15 cellular contexts compared by ENCODE assay signal in the genomic region with DNA sequence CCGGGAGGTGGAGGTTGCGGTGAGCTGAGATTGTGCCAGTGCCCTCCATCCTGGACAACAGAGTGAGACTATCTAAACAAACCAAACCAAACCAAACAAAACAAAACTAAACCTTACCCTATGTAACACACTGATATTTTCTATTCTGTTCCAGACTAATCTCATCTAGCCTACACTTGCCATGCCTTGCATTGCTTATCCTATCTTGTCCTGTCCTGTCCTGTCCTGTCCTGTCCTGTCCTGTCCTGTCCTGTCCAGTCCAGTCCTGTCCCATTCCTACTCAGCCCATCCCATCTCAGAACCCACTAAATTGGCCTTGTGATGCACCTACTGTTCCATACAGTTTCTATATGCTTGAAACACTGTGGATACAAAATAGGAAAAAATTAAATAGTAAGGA.
A peak's percentile ranks its signal among the peaks of the same experiment; 100 is the strongest.
DNase-seq lines count a peak whose midpoint lies in the region; ATAC-seq and TF ChIP-seq lines count a peak whose summit lies in the region.
"Had no signal": no experiment of that assay in that cellular context is flagged by ENCODE, and none has a peak within 500 bp of the region (broad histone marks: within the 10 kb centered on the region; RNA-seq: fewer than 3 reads in every experiment).

No MANE protein-coding gene starts in this region.

- H3K4me3 ChIP-seq in breast epithelium (no peak overlapping the region), mesenchymal stem cell (ENCODE audit: insufficient read depth in 1 of 2, low read depth in 1 of 2, low read length in 2 of 2) (no peak overlapping the region)
- H3K4me3 ChIP-seq: A549, BLaER1, HAP-1 had no signal

- no peaks in the 10 kb centered on the region for H3K27me3 Mint-ChIP-seq in MCF 10A (ENCODE audit: insufficient read depth, unreplicated experiment)
- H3K27me3 Mint-ChIP-seq: CD4-positive, alpha-beta memory T cell had no signal

- H3K14ac ChIP-seq in mesenchymal stem cell (ENCODE audit: low read length in 2 of 2): peak overlapping the region in 1 of 2 experiments; percentile 19

- H3K4ac ChIP-seq in mesenchymal stem cell (ENCODE audit: low read depth in 1 of 2, low read length in 2 of 2): no peak overlapping the region

- no peak overlapping the region for H4K91ac ChIP-seq in mesenchymal stem cell (ENCODE audit: low read length)

- no peak overlapping the region for H3K4me2 ChIP-seq in mesenchymal stem cell (ENCODE audit: low read length, poor library complexity, severe bottlenecking)
- H3K4me2 ChIP-seq: A549, BLaER1 had no signal

- H3K36me3 ChIP-seq in breast epithelium (no peaks in the 10 kb centered on the region), mesenchymal stem cell (ENCODE audit: control insufficient read depth in 1 of 2, insufficient read depth in 2 of 2, low read depth in 1 of 2, low read length in 2 of 2) (no peaks in the 10 kb centered on the region)
- H3K36me3 ChIP-seq: BLaER1, HAP-1 had no signal

- H2AK5ac ChIP-seq in mesenchymal stem cell (ENCODE audit: low read length, severe bottlenecking): no peak overlapping the region

- H3K79me1 ChIP-seq in mesenchymal stem cell (replicated peaks; ENCODE audit: low read length, poor library complexity, severe bottlenecking): no peaks in the 10 kb centered on the region

- peak overlapping the region; percentile 27 to 97 for H2BK12ac ChIP-seq in mesenchymal stem cell (ENCODE audit: low read length in 2 of 2)

- ATAC-seq in GM18870 (IDR thresholded peaks at IDR 0.05; ENCODE audit: unreplicated experiment): no peak
- ATAC-seq: A549 had no signal

- no peaks in the 10 kb centered on the region for H3K27me3 ChIP-seq in breast epithelium
- H3K27me3 ChIP-seq in mesenchymal stem cell (ENCODE audit: control insufficient read depth in 1 of 2, insufficient read depth in 1 of 2, low read length in 2 of 2): no peaks in the 10 kb centered on the region
- H3K27me3 ChIP-seq: BLaER1 had no signal

- H3K27ac ChIP-seq in breast epithelium (no peak overlapping the region), epithelial cell of prostate (peak overlapping the region; percentile 6), mesenchymal stem cell (ENCODE audit: low read length, poor library complexity, severe bottlenecking) (no peak overlapping the region)
- H3K27ac ChIP-seq: 22Rv1, A549, BLaER1 had no signal

- peak overlapping the region; percentile 83 for H4K8ac ChIP-seq in mesenchymal stem cell (ENCODE audit: low read length)

- no peak overlapping the region for H3K23ac ChIP-seq in mesenchymal stem cell (ENCODE audit: low read length in 2 of 2)

- no peak overlapping the region for H3K9ac ChIP-seq in mesenchymal stem cell (ENCODE audit: low read length)
- H3K9ac ChIP-seq: BLaER1 had no signal

- H2BK15ac ChIP-seq in mesenchymal stem cell (ENCODE audit: low read depth, poor library complexity, severe bottlenecking): no peak overlapping the region

- no peaks in the 10 kb centered on the region for H3K36me3 Mint-ChIP-seq in MCF 10A (ENCODE audit: insufficient read depth, unreplicated experiment)
- H3K36me3 Mint-ChIP-seq: CD4-positive, alpha-beta memory T cell had no signal

- intact Hi-C loops in MCF 10A (cut with micrococcal nuclease) (no loop called here), breast epithelium (cut with DNase I; ENCODE audit: low total_unique reads) (no loop called here)

- H2BK120ac ChIP-seq in mesenchymal stem cell (ENCODE audit: low read depth, low read length): no peak overlapping the region

- DNase-seq in MCF 10A (ENCODE audit: unreplicated experiment) (peak; percentile 25), breast epithelium (ENCODE audit: low spot score in 2 of 2) (no peak), epithelial cell of prostate (ENCODE audit: low read depth, low spot score) (no peak), mesenchymal stem cell (no peak), NOMO-1 treated with dmso at 0.1 percent for 144 hours (lab: John Stamatoyannopoulos, UW; ENCODE audit: unreplicated experiment) (no peak), NCI-H524 (lab: John Stamatoyannopoulos, UW) (no peak)
- DNase-seq: CD4-positive, alpha-beta memory T cell; DMS79 treated with DMSO at 0.1 percent for 48 hours; GF-D8 had no signal

- POLR2A ChIA-PET in MCF 10A (lab: Yijun Ruan, JAX): no interaction called here

- TF ChIP-seq CTCF in MCF 10A (IDR thresholded peaks at IDR 0.05; ENCODE audit: unreplicated experiment) (no peak), breast epithelium (IDR thresholded peaks at IDR 0.05) (no peak)

- no peak overlapping the region for H3K4me3 Mint-ChIP-seq in MCF 10A (ENCODE audit: unreplicated experiment)
- H3K4me3 Mint-ChIP-seq: CD14-positive monocyte; CD4-positive, alpha-beta memory T cell had no signal

- H3K9me3 ChIP-seq in breast epithelium: peaks cover 0 to 4% of the 10 kb centered on the region in 2 donors
- H3K9me3 ChIP-seq in mesenchymal stem cell (ENCODE audit: control insufficient read depth, low read length): no peaks in the 10 kb centered on the region
- H3K9me3 ChIP-seq: A549, BLaER1, HAP-1 had no signal

- no peak overlapping the region for H2BK5ac ChIP-seq in mesenchymal stem cell (ENCODE audit: low read depth, low read length, poor library complexity, severe bottlenecking)

- H3K4me1 Mint-ChIP-seq in MCF 10A (ENCODE audit: insufficient read depth, unreplicated experiment): peaks cover 38% of the 10 kb centered on the region
- H3K4me1 Mint-ChIP-seq: CD4-positive, alpha-beta memory T cell had no signal

- H3K27ac Mint-ChIP-seq in MCF 10A (ENCODE audit: low read depth, unreplicated experiment): peak overlapping the region; percentile 56
- H3K27ac Mint-ChIP-seq: CD4-positive, alpha-beta memory T cell had no signal

- BruUV-seq in MCF 10A (replicated peaks; lab: Mats Ljungman, UMichigan): no TSS peak

- 97% methylated on average over 2 of the region's 2 CpGs for whole genome bisulfite sequencing in mesenchymal stem cell

- H3K18ac ChIP-seq in mesenchymal stem cell (ENCODE audit: low read depth in 1 of 2, low read length in 2 of 2): peak overlapping the region; percentile 31 to 45

- CTCF ChIA-PET in MCF 10A (lab: Yijun Ruan, JAX): no interaction called here

- TF ChIP-seq POLR2A in breast epithelium (IDR thresholded peaks at IDR 0.05): no peak

- no peaks in the 10 kb centered on the region for H3K9me3 Mint-ChIP-seq in MCF 10A (ENCODE audit: unreplicated experiment)

- H3K4me1 ChIP-seq in breast epithelium (no peaks in the 10 kb centered on the region), mesenchymal stem cell (ENCODE audit: control insufficient read depth, insufficient read depth, low read depth, low read length) (peaks cover 3% of the 10 kb centered on the region)
- H3K4me1 ChIP-seq: BLaER1 had no signal

- no peak overlapping the region for H2AFZ ChIP-seq in mesenchymal stem cell (ENCODE audit: low read depth, low read length)
